Comparison of ENCODE assay signal across 21 cellular contexts in genomic region chr3:24623657-24624056, GRCh38.
DNase-seq lines count a peak whose midpoint lies in the region; ATAC-seq, FAIRE-seq and TF ChIP-seq lines count a peak whose summit lies in the region.
"Had no signal": no experiment of that assay in that cellular context is flagged by ENCODE, and none has a peak within 500 bp of the region (broad histone marks: within the 10 kb centered on the region; RNA-seq: fewer than 3 reads in every experiment).

No MANE protein-coding gene starts in this region.

- 46% methylated on average over 3 of the region's 3 CpGs; no CpG with 5 or more reads in 1 of the 2 experiments for WGBS in H1 (ENCODE audit: extremely low coverage in 1 of 2, insufficient coverage in 1 of 2, insufficient read length in 1 of 2, insufficient replicate concordance in 2 of 2, low coverage in 1 of 2, low lambda C conversion rate in 2 of 2, missing lambda C conversion rate in 1 of 2), 2 experiments
- WGBS in small intestine, 3 donors, result 74 to 87% (median 82%) methylated on average over 3 of the region's 3 CpGs
- WGBS in sigmoid colon, 2 donors, result 24 to 59% methylated on average over 3 of the region's 3 CpGs
- WGBS in lower leg skin, 2 donors, result 74 to 81% methylated on average over 3 of the region's 3 CpGs

- H3K4me3 Mint-ChIP-seq in WTC11, result no peak overlapping the region
- H3K4me3 Mint-ChIP-seq: CD8-positive, alpha-beta memory T cell; H9 had no signal

- no peaks in the 10 kb centered on the region for H3K23me2 ChIP-seq in H1 (ENCODE audit: low read depth, low read length)

- H3K79me1 ChIP-seq in H1 (ENCODE audit: low read depth, low read length), result no peaks in the 10 kb centered on the region

- H3K4me3 ChIP-seq in H1 (ENCODE audit: extremely low read depth in 1 of 4, insufficient read depth in 2 of 4, low read depth in 3 of 4, low read length in 4 of 4) (no peak overlapping the region; a peak in 1 of 8 replicates), small intestine (ENCODE audit: low read depth in 1 of 2, low read length in 2 of 2) (no peak overlapping the region), sigmoid colon (no peak overlapping the region), lower leg skin (ENCODE audit: low read depth, poor library complexity, severe bottlenecking) (no peak overlapping the region)
- H3K4me3 ChIP-seq: GM12878, GM23248 had no signal

- no peak overlapping the region for H2BK12ac ChIP-seq in H1 (ENCODE audit: low read depth, low read length)

- no peak for FAIRE-seq in H1 (lab: Jason Lieb, UNC)
- peak; percentile 10 for FAIRE-seq in small intestine (lab: Jason Lieb, UNC)
- FAIRE-seq: A204.1, GM12878 had no signal

- H3K4ac ChIP-seq in H1 (replicated peaks; ENCODE audit: insufficient read length, low read depth, low read length), result no peak overlapping the region

- no peaks in the 10 kb centered on the region for H3K27me3 Mint-ChIP-seq in WTC11 (ENCODE audit: low read depth)
- H3K27me3 Mint-ChIP-seq: CD4-positive, CD25-positive, alpha-beta regulatory T cell; CD8-positive, alpha-beta memory T cell had no signal

- POLR2A ChIA-PET in WTC11 (lab: Charles Lee) (no interaction called here), H1 (lab: Charles Lee; ENCODE audit: partially characterized antibody) (no interaction called here)

- H2BK120ac ChIP-seq in H1 (replicated peaks; ENCODE audit: low read depth, low read length), result no peak overlapping the region

- TF ChIP-seq POLR2A in H1 (IDR thresholded peaks at IDR 0.05; ENCODE audit: control extremely low read depth in 1 of 2, low read depth in 2 of 2, low read length in 2 of 2) (no peak), sigmoid colon (IDR thresholded peaks at IDR 0.05) (no peak), lower leg skin (IDR thresholded peaks at IDR 0.05) (no peak)

- H3K14ac ChIP-seq in H1 (ENCODE audit: insufficient read length), result no peak overlapping the region

- no peak for ATAC-seq in WTC11
- no peak for ATAC-seq in HG03139 (IDR thresholded peaks at IDR 0.05; ENCODE audit: unreplicated experiment)
- ATAC-seq: GM12878 had no signal

- H3K79me2 ChIP-seq in H1 (ENCODE audit: control insufficient read depth in 1 of 2, insufficient read depth in 2 of 2, low read length in 2 of 2), result no peaks in the 10 kb centered on the region

- H3K56ac ChIP-seq in H1 (replicated peaks; ENCODE audit: insufficient read length, low read depth, low read length), result no peak overlapping the region

- no peak overlapping the region for H2BK20ac ChIP-seq in H1 (ENCODE audit: low read length)

- H4K5ac ChIP-seq in H1 (ENCODE audit: insufficient read length, low read depth, low read length), result no peak overlapping the region

- H2BK5ac ChIP-seq in H1 (ENCODE audit: low read depth, low read length), result no peak overlapping the region

- H3K36me3 ChIP-seq in H1 (ENCODE audit: control insufficient read depth in 2 of 4, insufficient read depth in 4 of 4, low read length in 3 of 4) (no peaks in the 10 kb centered on the region; a peak in 1 of 8 replicates), small intestine (ENCODE audit: control insufficient read depth in 2 of 2, insufficient read depth in 2 of 2, low read length in 2 of 2) (no peaks in the 10 kb centered on the region), sigmoid colon (no peaks in the 10 kb centered on the region)
- H3K36me3 ChIP-seq: BE2C had no signal

- H3K4me1 Mint-ChIP-seq in WTC11, result peaks cover 33% of the 10 kb centered on the region
- H3K4me1 Mint-ChIP-seq: CD4-positive, CD25-positive, alpha-beta regulatory T cell; CD8-positive, alpha-beta memory T cell had no signal

- H3K27me3 ChIP-seq in H1 (replicated peaks in 1 of 4; ENCODE audit: control insufficient read depth in 3 of 4, extremely low read depth in 1 of 4, insufficient read depth in 3 of 4, low read length in 3 of 4) (no peaks in the 10 kb centered on the region), small intestine (ENCODE audit: control insufficient read depth in 2 of 2, insufficient read depth in 2 of 2, low read length in 2 of 2) (peaks cover 0 to 3% of the 10 kb centered on the region in 2 donors), sigmoid colon (no peaks in the 10 kb centered on the region)
- H3K27me3 ChIP-seq: BE2C had no signal

- H2AFZ ChIP-seq in H1 (ENCODE audit: low read length), result no peak overlapping the region
- H2AFZ ChIP-seq: GM23248 had no signal

- TF ChIP-seq EP300 in H1 (IDR thresholded peaks at IDR 0.05; ENCODE audit: borderline replicate concordance in 1 of 2, low read depth in 2 of 2, low read length in 2 of 2) (no peak), sigmoid colon (IDR thresholded peaks at IDR 0.05) (no peak)

- H4K20me1 ChIP-seq in H1 (replicated peaks in 1 of 2; ENCODE audit: control insufficient read depth in 1 of 2, insufficient read depth in 2 of 2, low read length in 2 of 2), result no peaks in the 10 kb centered on the region

- no peak overlapping the region for H3K4me2 ChIP-seq in H1 (ENCODE audit: insufficient read depth in 1 of 2, low read depth in 2 of 2, low read length in 2 of 2)

- H3K9me3 Mint-ChIP-seq in WTC11, result peaks cover 21% of the 10 kb centered on the region

- H2BK15ac ChIP-seq in H1 (ENCODE audit: low read length), result no peak overlapping the region

- H3K9ac ChIP-seq in H1 (replicated peaks in 1 of 4; ENCODE audit: extremely low read depth in 1 of 4, low read depth in 3 of 4, low read length in 3 of 4), result no peak overlapping the region
- H3K9ac ChIP-seq: GM23248 had no signal

- no peak overlapping the region for H4K8ac ChIP-seq in H1 (ENCODE audit: extremely low read depth, insufficient read depth, low read length)

- H2AK5ac ChIP-seq in H1 (ENCODE audit: low read depth, low read length), result no peak overlapping the region

- no peak for TF ChIP-seq RAD21 in H1 (IDR thresholded peaks at IDR 0.05 in 1 of 2, conservative IDR thresholded peaks at IDR 0.05 in 1 of 2; ENCODE audit: low read depth in 2 of 2, low read length in 2 of 2)

- no peak for DNase-seq in WTC11 (ENCODE audit: low spot score)
- DNase-seq in H1 (ENCODE audit: low read depth in 1 of 2, low spot score in 2 of 2), result no peak
- no peak for DNase-seq in small intestine
- DNase-seq in sigmoid colon, result no peak
- no peak for DNase-seq in lower leg skin (ENCODE audit: low spot score in 2 of 2)
- DNase-seq: ACHN; BE2C; C1 segment of cervical spinal cord; CD4-positive, CD25-positive, alpha-beta regulatory T cell; CD8-positive, alpha-beta memory T cell; COR-L47; DMS 273 treated with DMSO at 0.1 percent for 48 hours; DMS53; DND-41; EL; GM23248; H9 had no signal

- H4K91ac ChIP-seq in H1 (replicated peaks; ENCODE audit: insufficient read length, low read length), result no peak overlapping the region

- H3K23ac ChIP-seq in H1 (ENCODE audit: insufficient read length), result no peak overlapping the region

- TF ChIP-seq CTCF in WTC11 (IDR thresholded peaks at IDR 0.05) (no peak), H1 (IDR thresholded peaks at IDR 0.05; ENCODE audit: control extremely low read depth in 1 of 3, insufficient read depth in 1 of 3, low read depth in 1 of 3, low read length in 3 of 3) (no peak), sigmoid colon (IDR thresholded peaks at IDR 0.05) (no peak), lower leg skin (IDR thresholded peaks at IDR 0.05) (no peak)

- CTCF ChIA-PET in WTC11 (lab: Charles Lee) (no interaction called here), H1 (lab: Charles Lee; ENCODE audit: partially characterized antibody) (interaction anchor here (0.7 kb wide), 1 partner anchor 59 kb away, joined by 3 read pairs; no protein-coding TSS in a partner anchor)

- H3K18ac ChIP-seq in H1 (ENCODE audit: extremely low read depth, low read length), result no peak overlapping the region

- intact Hi-C loops in sigmoid colon (cut with DNase I) (no loop called here), lower leg skin (cut with DNase I; ENCODE audit: low total_unique reads) (no loop called here)

- H3K27ac Mint-ChIP-seq in WTC11, result peak overlapping the region; percentile 50; the same call in 1 of the 2 replicates
- H3K27ac Mint-ChIP-seq: CD4-positive, CD25-positive, alpha-beta regulatory T cell had no signal

- H3K4me1 ChIP-seq in H1 (replicated peaks in 1 of 4; ENCODE audit: control insufficient read depth in 3 of 4, insufficient read depth in 4 of 4, low read length in 3 of 4) (no peaks in the 10 kb centered on the region), small intestine (ENCODE audit: control insufficient read depth in 2 of 2, insufficient read depth in 1 of 2, low read depth in 1 of 2, low read length in 1 of 2) (no peaks in the 10 kb centered on the region), sigmoid colon (no peaks in the 10 kb centered on the region)
- H3K4me1 ChIP-seq: BE2C had no signal

- H3K9me3 ChIP-seq in H1 (ENCODE audit: insufficient read depth in 2 of 2, low read depth in 1 of 2, low read length in 1 of 2) (peaks cover 0 to 11% of the 10 kb centered on the region in 2 experiments; a peak in 2 of 4 replicates), small intestine (ENCODE audit: control insufficient read depth, low read depth) (no peaks in the 10 kb centered on the region), sigmoid colon (no peaks in the 10 kb centered on the region)
- H3K9me3 ChIP-seq: BE2C had no signal

- H3K36me3 Mint-ChIP-seq in WTC11, result peaks cover 15% of the 10 kb centered on the region
- H3K36me3 Mint-ChIP-seq: CD4-positive, CD25-positive, alpha-beta regulatory T cell; CD8-positive, alpha-beta memory T cell had no signal

- H3K27ac ChIP-seq in H1 (ENCODE audit: low read depth, low read length), result no peak overlapping the region
- H3K27ac ChIP-seq in small intestine (ENCODE audit: low read depth in 1 of 2, low read length in 1 of 2), result no peak overlapping the region
- no peak overlapping the region for H3K27ac ChIP-seq in sigmoid colon
- H3K27ac ChIP-seq: GM23248, HL-60 had no signal

TF ChIP-seq in WTC11, 78 proteins besides CTCF, POLR2A, EP300 and RAD21 (continues in another document):
- TF ChIP-seq NR3C1 (CRISPR knock-in tag; conservative IDR thresholded peaks at IDR 0.05; ENCODE audit: low read depth), result no peak
- no peak for TF ChIP-seq MXD4 (CRISPR knock-in tag; IDR thresholded peaks at IDR 0.05; ENCODE audit: borderline replicate concordance)
- TF ChIP-seq GRHL2 (CRISPR knock-in tag; IDR thresholded peaks at IDR 0.05; ENCODE audit: insufficient replicate concordance, severe bottlenecking), result no peak

TF ChIP-seq in H1, 55 proteins besides CTCF, POLR2A, EP300 and RAD21 (continues in another document):
- TF ChIP-seq SAP30 (IDR thresholded peaks at IDR 0.05; ENCODE audit: insufficient read depth, insufficient replicate concordance, low read length), result no peak
